Comparison of ENCODE assay signal across 26 cellular contexts in the genomic region with DNA sequence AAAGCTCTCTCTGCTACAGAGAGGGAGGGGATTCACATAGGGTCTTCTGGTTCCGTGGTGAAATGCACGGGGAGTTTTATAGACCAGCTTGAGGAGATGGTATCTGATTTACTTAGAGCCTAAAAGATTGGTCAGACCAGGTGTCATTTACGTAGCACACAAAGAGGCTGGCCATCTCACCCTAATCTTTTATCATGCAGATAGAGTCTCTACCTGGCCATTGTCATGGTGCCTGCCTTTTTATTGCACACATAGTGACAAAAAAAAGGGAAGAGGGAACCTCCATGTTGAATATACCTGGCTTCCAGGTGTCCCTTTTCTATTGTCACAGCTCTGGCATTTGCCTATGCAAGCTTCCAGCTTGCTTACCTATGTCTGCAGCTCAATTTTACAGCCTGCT.
DNase-seq lines count a peak whose midpoint lies in the region; ATAC-seq and TF ChIP-seq lines count a peak whose summit lies in the region.
"Had no signal": no experiment of that assay in that cellular context is flagged by ENCODE, and none has a peak within 500 bp of the region (broad histone marks: within the 10 kb centered on the region; RNA-seq: fewer than 3 reads in every experiment).

No MANE protein-coding gene starts in this region.

- WGBS in endodermal cell (ENCODE audit: insufficient coverage in 1 of 2, insufficient read length in 1 of 2), 2 experiments = 70% methylated on average over 3 of the region's 3 CpGs; no CpG with 5 or more reads in 1 of the 2 experiments

- H3K4me3 ChIP-seq in HUES48 (ENCODE audit: low read depth, low read length) (peak overlapping the region; percentile 24; the same call in 1 of the 2 replicates), endodermal cell (ENCODE audit: low read length) (no peak overlapping the region), iPS-20b (ENCODE audit: low read length) (peak overlapping the region; percentile 37; the same call in 1 of the 2 replicates)
- H3K4me3 ChIP-seq: SJSA1 had no signal

- no peak for ATAC-seq in HG02973 (IDR thresholded peaks at IDR 0.05; ENCODE audit: unreplicated experiment)
- no peak for ATAC-seq in stimulated activated naive CD8-positive, alpha-beta T cell treated with anti-CD3 and anti-CD28 coated beads, Interleukin-15, amount 100 ng/mL, for 72 hours

- H3K4me1 ChIP-seq in HUES48 (ENCODE audit: control insufficient read depth, insufficient read depth, low read length) (peaks cover 19% of the 10 kb centered on the region), endodermal cell (ENCODE audit: control insufficient read depth, insufficient read depth, low read length) (no peaks in the 10 kb centered on the region), iPS-20b (ENCODE audit: insufficient read depth, low read length) (peaks cover 11% of the 10 kb centered on the region; the same call in 1 of the 2 replicates)
- H3K4me1 ChIP-seq: BE2C, SJSA1 had no signal

- peaks cover 9% of the 10 kb centered on the region for H3K4me1 Mint-ChIP-seq in endodermal cell
- H3K4me1 Mint-ChIP-seq in stimulated activated naive CD8-positive, alpha-beta T cell treated with anti-CD3 and anti-CD28 coated beads, Interleukin-15, amount 100 ng/mL, for 72 hours = no peaks in the 10 kb centered on the region
- H3K4me1 Mint-ChIP-seq: CD14-positive monocyte; CD8-positive, alpha-beta memory T cell; IgD-negative memory B cell had no signal

- H3K27me3 ChIP-seq in HUES48 (ENCODE audit: control insufficient read depth, insufficient read depth, low read length) = no peaks in the 10 kb centered on the region
- no peaks in the 10 kb centered on the region for H3K27me3 ChIP-seq in endodermal cell (ENCODE audit: control insufficient read depth, insufficient read depth, low read length, poor library complexity, severe bottlenecking)
- H3K27me3 ChIP-seq in iPS-20b (ENCODE audit: insufficient read depth, low read length) = no peaks in the 10 kb centered on the region
- H3K27me3 ChIP-seq: BE2C, SJSA1 had no signal

- no peak for TF ChIP-seq CTCF in endodermal cell (conservative IDR thresholded peaks at IDR 0.05)

- peak overlapping the region; percentile 26 for H3K27ac ChIP-seq in HUES48 (ENCODE audit: low read depth, low read length)
- H3K27ac ChIP-seq in endodermal cell (ENCODE audit: low read depth, low read length) = no peak overlapping the region
- H3K27ac ChIP-seq in iPS-20b (ENCODE audit: low read length) = peak overlapping the region; percentile 25
- H3K27ac ChIP-seq: 22Rv1, KMS-11, SJSA1 had no signal

- DNase-seq in ELF-1 (ENCODE audit: low read depth, low spot score) (peak; percentile 17), endodermal cell (peak; percentile 54), NAMALWA (ENCODE audit: low spot score) (no peak)
- no peak for DNase-seq in stimulated activated naive CD8-positive, alpha-beta T cell treated with anti-CD3 and anti-CD28 coated beads, Interleukin-15, amount 100 ng/mL, for 72 hours
- no peak for DNase-seq in activated naive CD4-positive, alpha-beta T cell (lab: John Stamatoyannopoulos, UW)
- DNase-seq: BE2C; Calu3; CD8-positive, alpha-beta memory T cell; GOT3; MM.1S; NCI-H1048; NCI-H1417 treated with DMSO at 0.1 percent for 48 hours; NCI-H1694 treated with DMSO at 0.1 percent for 48 hours; NCI-H2081; NCI-H2227 treated with DMSO at 0.1 percent for 48 hours; NCI-H526 treated with DMSO at 0.1 percent for 48 hours; Right ventricle myocardium superior; RPMI8226 had no signal

- H3K9me3 ChIP-seq in HUES48 (ENCODE audit: control insufficient read depth, insufficient read depth, low read length) = no peaks in the 10 kb centered on the region
- H3K9me3 ChIP-seq in endodermal cell (ENCODE audit: control insufficient read depth, low read length) = no peaks in the 10 kb centered on the region
- H3K9me3 ChIP-seq in iPS-20b (ENCODE audit: insufficient read depth, low read depth, low read length) = no peaks in the 10 kb centered on the region
- H3K9me3 ChIP-seq: BE2C had no signal

- no peak overlapping the region for H3K4me3 Mint-ChIP-seq in endodermal cell
- no peak overlapping the region for H3K4me3 Mint-ChIP-seq in stimulated activated naive CD8-positive, alpha-beta T cell treated with anti-CD3 and anti-CD28 coated beads, Interleukin-15, amount 100 ng/mL, for 72 hours
- H3K4me3 Mint-ChIP-seq: CD14-positive monocyte; CD8-positive, alpha-beta memory T cell; IgD-negative memory B cell had no signal

- H3K9ac ChIP-seq in HUES48 (ENCODE audit: low read depth, low read length) (peak overlapping the region; percentile 48; the same call in 1 of the 2 replicates), endodermal cell (ENCODE audit: extremely low read depth, low read length, poor library complexity, severe bottlenecking) (no peak overlapping the region), iPS-20b (ENCODE audit: low read depth, low read length) (peak overlapping the region; percentile 13; the same call in 1 of the 2 replicates)
- H3K9ac ChIP-seq: KMS-11 had no signal

- H3K36me3 ChIP-seq in HUES48 (ENCODE audit: control insufficient read depth, insufficient read depth, low read length) (no peaks in the 10 kb centered on the region), endodermal cell (ENCODE audit: control insufficient read depth, insufficient read depth, low read length) (no peaks in the 10 kb centered on the region), iPS-20b (ENCODE audit: insufficient read depth, low read depth, low read length) (no peaks in the 10 kb centered on the region)
- H3K36me3 ChIP-seq: BE2C, SJSA1 had no signal

- no peaks in the 10 kb centered on the region for H3K27me3 Mint-ChIP-seq in endodermal cell (ENCODE audit: insufficient read depth)
- H3K27me3 Mint-ChIP-seq in stimulated activated naive CD8-positive, alpha-beta T cell treated with anti-CD3 and anti-CD28 coated beads, Interleukin-15, amount 100 ng/mL, for 72 hours = no peaks in the 10 kb centered on the region
- H3K27me3 Mint-ChIP-seq: CD8-positive, alpha-beta memory T cell; IgD-negative memory B cell had no signal

- H3K36me3 Mint-ChIP-seq in endodermal cell (ENCODE audit: low read depth) = no peaks in the 10 kb centered on the region
- H3K36me3 Mint-ChIP-seq: CD14-positive monocyte; CD8-positive, alpha-beta memory T cell; IgD-negative memory B cell had no signal

- H3K27ac Mint-ChIP-seq in endodermal cell = peak overlapping the region; percentile 69
- no peak overlapping the region for H3K27ac Mint-ChIP-seq in stimulated activated naive CD8-positive, alpha-beta T cell treated with anti-CD3 and anti-CD28 coated beads, Interleukin-15, amount 100 ng/mL, for 72 hours
- H3K27ac Mint-ChIP-seq: CD14-positive monocyte; CD8-positive, alpha-beta memory T cell; IgD-negative memory B cell had no signal

- peaks cover 4% of the 10 kb centered on the region for H3K9me3 Mint-ChIP-seq in endodermal cell
- no peaks in the 10 kb centered on the region for H3K9me3 Mint-ChIP-seq in stimulated activated naive CD8-positive, alpha-beta T cell treated with anti-CD3 and anti-CD28 coated beads, Interleukin-15, amount 100 ng/mL, for 72 hours

Comparison
In these comparisons a context has a peak if more than half of its experiments do, and no peak if none do; other contexts are left out.
1. DNase-seq: peak in ELF-1 (single experiment) and endodermal cell (single experiment); none in stimulated activated naive CD8-positive, alpha-beta T cell treated with anti-CD3 and anti-CD28 coated beads, Interleukin-15, amount 100 ng/mL, for 72 hours (0 of 2), NAMALWA (single experiment) and activated naive CD4-positive, alpha-beta T cell (0 of 4).